8 cellular contexts compared by ENCODE assay signal in the genomic region with DNA sequence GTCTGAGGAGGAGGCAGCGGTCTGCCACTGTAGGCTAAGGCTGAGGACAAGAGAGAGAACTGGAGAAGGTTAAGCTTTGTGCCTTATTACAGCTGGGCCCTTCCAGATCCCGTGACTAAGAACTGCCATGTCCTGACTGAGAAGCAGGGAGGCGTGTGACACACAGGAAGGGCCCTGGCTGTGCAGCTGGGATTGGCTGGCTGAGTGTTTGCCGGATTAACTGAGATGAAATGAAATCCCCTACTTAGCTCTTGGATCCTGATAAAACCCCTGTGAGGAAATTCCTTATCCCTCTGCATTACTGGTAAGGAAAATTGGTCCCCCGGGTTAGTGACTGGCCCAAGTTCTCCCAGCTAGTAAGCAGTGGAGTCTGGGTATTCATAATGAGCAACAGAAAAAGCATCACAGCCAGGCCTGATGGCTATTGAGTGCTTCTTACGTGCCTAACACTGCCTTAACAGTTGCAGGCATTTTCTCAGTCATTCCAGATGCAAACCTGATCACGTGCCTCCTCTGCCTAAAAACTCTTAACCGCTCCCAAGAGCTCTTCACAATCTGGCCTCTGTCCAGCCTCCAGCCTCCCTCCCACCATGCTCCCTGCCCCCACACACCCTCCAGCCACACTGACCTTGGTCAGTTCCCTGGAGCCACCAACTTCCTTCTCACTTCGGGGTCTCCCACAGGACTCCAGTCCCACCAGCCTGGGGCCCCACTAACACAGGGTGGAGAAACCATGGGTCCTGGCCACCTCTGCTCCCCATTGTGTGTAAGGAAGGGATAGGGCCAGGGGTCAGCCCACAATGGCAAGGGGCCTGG. TPM values are rescaled to one million over a fixed set of nuclear protein-coding genes. Genes with fewer than 3 reads are reported as not detected.
DNase-seq lines count a peak whose midpoint lies in the region; ATAC-seq, FAIRE-seq and TF ChIP-seq lines count a peak whose summit lies in the region.

No MANE protein-coding gene starts in this region.

- H3K27me3 ChIP-seq in bronchial epithelial cell (ENCODE audit: control insufficient read depth, insufficient read depth, low read length), result no peaks in the 10 kb centered on the region

- no peak overlapping the region for H3K27ac Mint-ChIP-seq in activated CD4-positive, alpha-beta T cell treated with anti-CD3 and anti-CD28 coated beads for 36 hours
- no peak overlapping the region for H3K27ac Mint-ChIP-seq in activated T-helper 2 cell treated with anti-CD3 and anti-CD28 coated beads, Interferon-gamma antibody, Interleukin-2, Interleukin-4, amounts not matched to agents 10 μg/mL and 5 μg/mL and 100 μg/mL, durations not matched to agents 14 hours and 24 hours and 36 hours

- peak overlapping the region; percentile 95 for H3K27ac ChIP-seq in temporal lobe (ENCODE audit: low read depth, low read length)

- no peak for TF ChIP-seq CTCF in bronchial epithelial cell (IDR thresholded peaks at IDR 0.05; ENCODE audit: insufficient read depth, low read length, severe bottlenecking)

- FAIRE-seq in bronchial epithelial cell (lab: Jason Lieb, UNC) (no peak), GM12892 (lab: Jason Lieb, UNC) (no peak)

- H3K4me3 ChIP-seq in bronchial epithelial cell (ENCODE audit: low read depth, low read length), result no peak overlapping the region

- no peaks in the 10 kb centered on the region for H3K9me3 Mint-ChIP-seq in activated CD4-positive, alpha-beta T cell treated with anti-CD3 and anti-CD28 coated beads for 36 hours (ENCODE audit: low read depth)
- H3K9me3 Mint-ChIP-seq in activated T-helper 2 cell treated with anti-CD3 and anti-CD28 coated beads, Interferon-gamma antibody, Interleukin-2, Interleukin-4, amounts not matched to agents 10 μg/mL and 5 μg/mL and 100 μg/mL, durations not matched to agents 14 hours and 24 hours and 36 hours, result no peaks in the 10 kb centered on the region

- H3K36me3 ChIP-seq in bronchial epithelial cell (ENCODE audit: control insufficient read depth, insufficient read depth, low read length), result no peaks in the 10 kb centered on the region

- ATAC-seq in activated CD4-positive, alpha-beta T cell treated with anti-CD3 and anti-CD28 coated beads for 36 hours, result no peak

- CTCF ChIA-PET in activated CD4-positive, alpha-beta T cell treated with anti-CD3 and anti-CD28 coated beads for 36 hours (lab: Charles Lee), result interaction anchor here (0.6 to 1.0 kb wide), 3 partner anchors 20 to 139 kb away, joined by 3 to 4 read pairs (median 3); no protein-coding TSS in a partner anchor

- no peak overlapping the region for H3K4me3 Mint-ChIP-seq in activated CD4-positive, alpha-beta T cell treated with anti-CD3 and anti-CD28 coated beads for 36 hours
- no peak overlapping the region for H3K4me3 Mint-ChIP-seq in activated T-helper 2 cell treated with anti-CD3 and anti-CD28 coated beads, Interferon-gamma antibody, Interleukin-2, Interleukin-4, amounts not matched to agents 10 μg/mL and 5 μg/mL and 100 μg/mL, durations not matched to agents 14 hours and 24 hours and 36 hours (ENCODE audit: low read depth)

- H3K4me1 Mint-ChIP-seq in activated CD4-positive, alpha-beta T cell treated with anti-CD3 and anti-CD28 coated beads for 36 hours, result peaks cover 7% of the 10 kb centered on the region
- no peaks in the 10 kb centered on the region for H3K4me1 Mint-ChIP-seq in activated T-helper 2 cell treated with anti-CD3 and anti-CD28 coated beads, Interferon-gamma antibody, Interleukin-2, Interleukin-4, amounts not matched to agents 10 μg/mL and 5 μg/mL and 100 μg/mL, durations not matched to agents 14 hours and 24 hours and 36 hours (ENCODE audit: low read depth)

- intact Hi-C loops in activated CD4-positive, alpha-beta T cell treated with anti-CD3 and anti-CD28 coated beads for 36 hours (cut with DNase I, micrococcal nuclease), result no loop called here
- intact Hi-C loops in activated T-helper 2 cell treated with anti-CD3 and anti-CD28 coated beads, Interferon-gamma antibody, Interleukin-2, Interleukin-4, amounts not matched to agents 10 μg/mL and 5 μg/mL and 100 μg/mL, durations not matched to agents 14 hours and 24 hours and 36 hours (cut with micrococcal nuclease), result no loop called here

- DNase-seq in MV-4-11 (lab: John Stamatoyannopoulos, UW) (peak; percentile 36), bronchial epithelial cell (ENCODE audit: low read depth) (peak; percentile 44), left kidney (ENCODE audit: low read depth, low spot score) (peak; percentile 41), NCI-H1694 (lab: John Stamatoyannopoulos, UW) (no peak), GM12892 (ENCODE audit: insufficient read length) (no peak)
- no peak for DNase-seq in activated CD4-positive, alpha-beta T cell treated with anti-CD3 and anti-CD28 coated beads for 36 hours
- DNase-seq in activated T-helper 2 cell treated with anti-CD3 and anti-CD28 coated beads, Interferon-gamma antibody, Interleukin-2, Interleukin-4, amounts not matched to agents 10 μg/mL and 5 μg/mL and 100 μg/mL, durations not matched to agents 14 hours and 24 hours and 36 hours (ENCODE audit: low spot score), result no peak

- POLR2A ChIA-PET in activated CD4-positive, alpha-beta T cell treated with anti-CD3 and anti-CD28 coated beads for 36 hours (lab: Charles Lee), result no interaction called here

- no peaks in the 10 kb centered on the region for H3K27me3 Mint-ChIP-seq in activated CD4-positive, alpha-beta T cell treated with anti-CD3 and anti-CD28 coated beads for 36 hours
- no peaks in the 10 kb centered on the region for H3K27me3 Mint-ChIP-seq in activated T-helper 2 cell treated with anti-CD3 and anti-CD28 coated beads, Interferon-gamma antibody, Interleukin-2, Interleukin-4, amounts not matched to agents 10 μg/mL and 5 μg/mL and 100 μg/mL, durations not matched to agents 14 hours and 24 hours and 36 hours (ENCODE audit: low read depth)

- no peak for TF ChIP-seq POLR2A in GM12892 (IDR thresholded peaks at IDR 0.05; ENCODE audit: low read depth, low read length)

- peaks cover 1% of the 10 kb centered on the region for H3K36me3 Mint-ChIP-seq in activated CD4-positive, alpha-beta T cell treated with anti-CD3 and anti-CD28 coated beads for 36 hours (ENCODE audit: low read depth)
- no peaks in the 10 kb centered on the region for H3K36me3 Mint-ChIP-seq in activated T-helper 2 cell treated with anti-CD3 and anti-CD28 coated beads, Interferon-gamma antibody, Interleukin-2, Interleukin-4, amounts not matched to agents 10 μg/mL and 5 μg/mL and 100 μg/mL, durations not matched to agents 14 hours and 24 hours and 36 hours (ENCODE audit: low read depth)

RNA-seq across cellular contexts. Expression of a gene that starts 37.8 kb away (rescaled TPM):
- total RNA-seq in bronchial epithelial cell (0.26 and 0.64 TPM in 2 replicates), temporal lobe (49.4 TPM)
- total RNA-seq in activated CD4-positive, alpha-beta T cell treated with anti-CD3 and anti-CD28 coated beads for 36 hours, result 10 to 100 TPM; 21.0 to 21.8 TPM
- 15.1 and 19.3 TPM in 2 replicates for total RNA-seq in activated T-helper 2 cell treated with anti-CD3 and anti-CD28 coated beads, Interferon-gamma antibody, Interleukin-2, Interleukin-4, amounts not matched to agents 10 μg/mL and 5 μg/mL and 100 μg/mL, durations not matched to agents 14 hours and 24 hours and 36 hours
- 2.1 TPM for polyA plus RNA-seq in GM12892 (2012; ENCODE audit: missing spikeins)

Comparison
In these comparisons a context has a peak if more than half of its experiments do, and no peak if none do; other contexts are left out.
1. DNase-seq: peak in MV-4-11 (single experiment), bronchial epithelial cell (single experiment) and left kidney (single experiment); none in activated CD4-positive, alpha-beta T cell treated with anti-CD3 and anti-CD28 coated beads for 36 hours (single experiment), NCI-H1694 (single experiment), activated T-helper 2 cell treated with anti-CD3 and anti-CD28 coated beads, Interferon-gamma antibody, Interleukin-2, Interleukin-4, amounts not matched to agents 10 μg/mL and 5 μg/mL and 100 μg/mL, durations not matched to agents 14 hours and 24 hours and 36 hours (single experiment) and GM12892 (single experiment).